In the genomic region with DNA sequence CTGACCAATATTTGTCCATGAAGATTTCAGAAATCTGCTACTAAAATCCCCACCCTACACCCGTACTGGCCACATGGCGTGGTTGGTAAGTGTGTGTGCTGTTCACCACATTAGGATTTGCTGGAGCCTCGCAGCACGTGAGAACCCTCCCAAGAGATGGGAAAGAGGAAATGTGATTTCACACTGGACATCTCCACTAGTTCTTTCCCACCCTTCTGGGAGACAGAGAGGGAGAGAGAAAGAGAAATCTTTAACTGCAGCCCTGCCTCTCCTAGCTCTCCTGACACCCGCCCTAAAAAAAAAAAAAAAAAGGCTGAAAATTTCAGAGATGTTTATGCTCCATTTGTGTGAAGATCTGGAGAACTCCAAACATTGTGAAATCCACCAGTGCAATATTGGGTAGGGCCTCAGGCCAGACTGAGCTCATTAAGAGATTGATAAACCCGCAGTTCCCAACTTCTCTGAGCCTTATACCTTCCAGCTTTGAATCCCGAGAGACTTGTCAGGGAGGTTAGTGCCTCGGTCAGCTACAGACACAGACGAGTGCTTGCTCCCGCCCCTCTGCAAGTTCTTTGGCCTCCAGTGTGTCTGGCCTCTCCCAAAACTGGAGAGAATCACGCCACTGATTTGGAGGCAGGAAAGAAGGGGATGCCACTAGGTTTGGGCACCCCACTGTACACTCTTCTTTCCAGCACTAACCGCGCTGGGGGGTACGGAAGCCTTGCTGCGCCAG, we compare ENCODE assay signal across 8 cellular contexts. TPM values are rescaled to one million over a fixed set of nuclear protein-coding genes. Genes with fewer than 3 reads are reported as not detected.
DNase-seq lines count a peak whose midpoint lies in the region; ATAC-seq and TF ChIP-seq lines count a peak whose summit lies in the region.

No MANE protein-coding gene starts in this region.

- no peak overlapping the region for H4K8ac ChIP-seq in mesendoderm (ENCODE audit: low read depth, low read length)

- peak overlapping the region; percentile 93 for H3K18ac ChIP-seq in mesendoderm (ENCODE audit: low read length)

- no peak overlapping the region for H4K5ac ChIP-seq in mesendoderm (ENCODE audit: low read length)

- H2AK5ac ChIP-seq in mesendoderm (ENCODE audit: low read length) = no peak overlapping the region

- peaks cover 68% of the 10 kb centered on the region for H3K79me2 ChIP-seq in mesendoderm (ENCODE audit: control insufficient read depth, insufficient read depth, low read length)

- H3K9me3 ChIP-seq in A673 (ENCODE audit: low read depth, low read length, poor library complexity, severe bottlenecking) (no peaks in the 10 kb centered on the region), MG63 (no peaks in the 10 kb centered on the region)

- DNase-seq in A673 (ENCODE audit: low spot score) (peak; percentile 55), MG63 (peak; percentile 42), dedifferentiated amniotic fluid mesenchymal stem cell (ENCODE audit: extremely low spot score) (peak; percentile 39), mesendoderm (no peak), medulla oblongata (ENCODE audit: extremely low spot score) (no peak), NCI-H1092 treated with DMSO at 0.1 percent for 48 hours (lab: John Stamatoyannopoulos, UW) (no peak)
- DNase-seq in stimulated activated CD4-positive, alpha-beta T cell treated with anti-CD3 and anti-CD28 coated beads, Interleukin-1b, Interleukin-23, amount 100 ng/mL, for 48 hours = no peak

- peak overlapping the region; percentile 66 for H3K23ac ChIP-seq in mesendoderm (ENCODE audit: low read length)

- H3K27ac ChIP-seq in A673 (ENCODE audit: low read depth, low read length, poor library complexity, severe bottlenecking) (peak overlapping the region; percentile 98), mesendoderm (ENCODE audit: low read depth, low read length) (peak overlapping the region; percentile 85)

- H3K36me3 ChIP-seq in A673 (ENCODE audit: insufficient read depth, low read length, poor library complexity, severe bottlenecking) = no peaks in the 10 kb centered on the region
- peaks cover 21% of the 10 kb centered on the region for H3K36me3 ChIP-seq in MG63
- peaks cover 13% of the 10 kb centered on the region for H3K36me3 ChIP-seq in mesendoderm (ENCODE audit: control insufficient read depth, insufficient read depth, low read length)

- WGBS in mesendoderm (ENCODE audit: extremely low coverage, insufficient coverage, low lambda C conversion rate) = no CpG with 5 or more reads among the region's 15 CpGs

- H3K9ac ChIP-seq in mesendoderm (ENCODE audit: low read length) = peak overlapping the region; percentile 100

- peak overlapping the region; percentile 83 for H3K4me2 ChIP-seq in mesendoderm (ENCODE audit: low read length)

- no peak for TF ChIP-seq CTCF in A673 (conservative IDR thresholded peaks at IDR 0.05; ENCODE audit: low read depth, low read length)

- BruUV-seq in A673 (replicated peaks; lab: Mats Ljungman, UMichigan) = no TSS peak

- H2BK15ac ChIP-seq in mesendoderm (replicated peaks; ENCODE audit: low read depth) = no peak overlapping the region

- no peak overlapping the region for H2BK120ac ChIP-seq in mesendoderm (ENCODE audit: low read depth, low read length)

- intact Hi-C loops in A673 (cut with micrococcal nuclease; ENCODE audit: unreplicated experiment) = loop anchor here (5.0 to 10.0 kb wide), 3 partner anchors 64 to 552 kb away; no protein-coding TSS in a partner anchor

- H3K4me3 ChIP-seq in A673 (ENCODE audit: low read depth, low read length, poor library complexity, severe bottlenecking) = peak overlapping the region; percentile 77
- H3K4me3 ChIP-seq in MG63 = peak overlapping the region; percentile 87
- peak overlapping the region; percentile 98 for H3K4me3 ChIP-seq in mesendoderm (ENCODE audit: low read length)

- H3K56ac ChIP-seq in mesendoderm (ENCODE audit: low read length) = peak overlapping the region; percentile 98

- H3K4me1 ChIP-seq in A673 (ENCODE audit: insufficient read depth, low read length, poor library complexity, severe bottlenecking) (peaks cover 80% of the 10 kb centered on the region), mesendoderm (ENCODE audit: control insufficient read depth, low read depth, low read length) (peaks cover 11% of the 10 kb centered on the region)

- peak overlapping the region; percentile 94 for H2BK5ac ChIP-seq in mesendoderm (ENCODE audit: low read length)

- POLR2A ChIA-PET in A673 (lab: Charles Lee; ENCODE audit: low non-redundant PET) = interaction anchor here (0.6 kb wide), 1 partner anchor 10 kb away, joined by 3 read pairs; no protein-coding TSS in a partner anchor

- H3K4ac ChIP-seq in mesendoderm (ENCODE audit: low read depth, low read length) = no peak overlapping the region

- CTCF ChIA-PET in A673 (lab: Charles Lee) = interaction anchor here (1.3 kb wide), 1 partner anchor 226 kb away, joined by 3 read pairs; no protein-coding TSS in a partner anchor

- H3K79me1 ChIP-seq in mesendoderm (ENCODE audit: low read length) = no peaks in the 10 kb centered on the region

- H3K27me3 ChIP-seq in A673 (replicated peaks; ENCODE audit: insufficient read depth, low read depth, low read length, poor library complexity) (no peaks in the 10 kb centered on the region), MG63 (no peaks in the 10 kb centered on the region), mesendoderm (ENCODE audit: insufficient read depth, low read length, poor library complexity) (no peaks in the 10 kb centered on the region)

- ATAC-seq in HG03095 (IDR thresholded peaks at IDR 0.05; ENCODE audit: unreplicated experiment) = no peak

RNA-seq across cellular contexts. Expression of a gene that starts 1.9 kb away (rescaled TPM):
- total RNA-seq in A673 (2021) = 35.5 and 35.6 TPM in 2 replicates
- 3.9 and 5.5 TPM in 2 replicates for total RNA-seq in MG63 (2014; rRNA removed; shearing (Covaris generic); ENCODE audit: low replicate concordance)
- 72.5 TPM for polyA plus RNA-seq in mesendoderm (2013, experiment 1 of 2)
- polyA plus RNA-seq in mesendoderm (2013, experiment 2 of 2) = 71.1 TPM

Comparison
In these comparisons a context has a peak if more than half of its experiments do, and no peak if none do; other contexts are left out.
1. DNase-seq: peak in A673 (single experiment), MG63 (single experiment) and dedifferentiated amniotic fluid mesenchymal stem cell (single experiment); none in mesendoderm (single experiment), stimulated activated CD4-positive, alpha-beta T cell treated with anti-CD3 and anti-CD28 coated beads, Interleukin-1b, Interleukin-23, amount 100 ng/mL, for 48 hours (single experiment), medulla oblongata (single experiment) and NCI-H1092 treated with DMSO at 0.1 percent for 48 hours (single experiment).
2. Peak in every context shown above with its lines, with median percentiles within 50 percentile points of each other: H3K4me3 ChIP-seq.